ENCODE assay signal across 13 cellular contexts in genomic region chr3:130108836-130109585, GRCh38. TPM values are rescaled to one million over a fixed set of nuclear protein-coding genes. Genes with fewer than 3 reads are reported as not detected.
"Had no signal": no experiment of that assay in that cellular context is flagged by ENCODE, and none has a peak within 500 bp of the region (broad histone marks: within the 10 kb centered on the region; RNA-seq: fewer than 3 reads in every experiment).

No MANE protein-coding gene starts in this region.

RNA-seq across cellular contexts. Expression of gene ALG1L2, which starts 27.4 kb away (rescaled TPM):
- total RNA-seq: hepatocyte, kidney epithelial cell, left ventricle myocardium inferior, lower leg skin, myocyte, pulmonary artery endothelial cell, right atrium auricular region, smooth muscle cell, temporal lobe, tibial nerve had no signal
- polyA plus RNA-seq: lung; naive thymus-derived CD4-positive, alpha-beta T cell; ovary had no signal
